Comparison of ENCODE assay signal across 29 cellular contexts in genomic region chr11:74282421-74282820, GRCh38. TPM values are rescaled to one million over a fixed set of nuclear protein-coding genes. Genes with fewer than 3 reads are reported as not detected.
"Had no signal": no experiment of that assay in that cellular context is flagged by ENCODE, and none has a peak within 500 bp of the region (broad histone marks: within the 10 kb centered on the region; RNA-seq: fewer than 3 reads in every experiment).

No MANE protein-coding gene starts in this region.

- H3K27ac ChIP-seq: adrenal gland, body of pancreas, epithelial cell of prostate, pancreas, prostate gland had no signal

- H3K9me3 ChIP-seq: adrenal gland, body of pancreas, pancreas, prostate gland had no signal

- H3K27ac Mint-ChIP-seq: activated B cell treated with CpG ODN at 0.5 μM for 24 hours; activated CD8-positive, alpha-beta T cell treated with anti-CD3 and anti-CD28 coated beads for 36 hours; activated naive CD4-positive, alpha-beta T cell treated with anti-CD3 and anti-CD28 coated beads, Interleukin-2, amount 50 U/mL, for 72 hours; activated T-cell treated with anti-CD3 and anti-CD28 coated beads, Interleukin-2, amount 50 U/mL, for 72 hours; memory B cell; naive thymus-derived CD4-positive, alpha-beta T cell; stimulated activated memory B cell treated with anti-CD40 and anti-IgM and Interleukin-4, amounts not matched to agents 10 μg/mL and 1 μg/mL and 100 μg/mL, for 72 hours; stimulated activated naive CD8-positive, alpha-beta T cell treated with anti-CD3 and anti-CD28 coated beads, Interleukin-15, amount 100 ng/mL, for 72 hours; T-helper 2 cell treated with Interferon-gamma antibody and Interleukin-4, amounts not matched to agents 5 μg/mL and 100 μg/mL, for 36 hours had no signal

- H3K36me3 Mint-ChIP-seq: activated naive CD4-positive, alpha-beta T cell treated with anti-CD3 and anti-CD28 coated beads, Interleukin-2, amount 50 U/mL, for 72 hours; memory B cell; naive thymus-derived CD4-positive, alpha-beta T cell; stimulated activated memory B cell treated with anti-CD40 and anti-IgM and Interleukin-4, amounts not matched to agents 10 μg/mL and 1 μg/mL and 100 μg/mL, for 72 hours had no signal

- H3K4me1 ChIP-seq: pancreas had no signal

- H3K9me3 Mint-ChIP-seq: activated B cell treated with CpG ODN at 0.5 μM for 24 hours; activated CD8-positive, alpha-beta T cell treated with anti-CD3 and anti-CD28 coated beads for 36 hours; activated naive CD4-positive, alpha-beta T cell treated with anti-CD3 and anti-CD28 coated beads, Interleukin-2, amount 50 U/mL, for 72 hours; activated T-cell treated with anti-CD3 and anti-CD28 coated beads, Interleukin-2, amount 50 U/mL, for 72 hours; memory B cell; naive thymus-derived CD4-positive, alpha-beta T cell; stimulated activated memory B cell treated with anti-CD40 and anti-IgM and Interleukin-4, amounts not matched to agents 10 μg/mL and 1 μg/mL and 100 μg/mL, for 72 hours; stimulated activated naive CD8-positive, alpha-beta T cell treated with anti-CD3 and anti-CD28 coated beads, Interleukin-15, amount 100 ng/mL, for 72 hours; T-helper 2 cell treated with Interferon-gamma antibody and Interleukin-4, amounts not matched to agents 5 μg/mL and 100 μg/mL, for 36 hours had no signal

- H3K4me2 ChIP-seq: smooth muscle cell had no signal

- H3K27me3 ChIP-seq: adrenal gland, body of pancreas, pancreas had no signal

- DNase-seq: activated B cell treated with CpG ODN at 0.5 μM for 24 hours; activated CD4-positive, alpha-beta T cell treated with anti-CD3 and anti-CD28 coated beads, Interleukin-2, amount 50 U/mL, for 1 hour; activated CD8-positive, alpha-beta T cell treated with anti-CD3 and anti-CD28 coated beads for 36 hours; activated naive CD4-positive, alpha-beta T cell; activated T-cell treated with anti-CD3 and anti-CD28 coated beads, Interleukin-2, amount 50 U/mL, for 72 hours; adrenal gland; aorta; body of pancreas; effector CD4-positive, alpha-beta T cell; head of caudate nucleus; hippocampal formation; left cardiac atrium; midbrain; naive thymus-derived CD4-positive, alpha-beta T cell; nucleus accumbens; pancreas; stimulated activated CD4-positive, alpha-beta T cell treated with anti-CD3 and anti-CD28 coated beads, Interleukin-1b, Interleukin-23, amount 100 ng/mL, for 48 hours; stimulated activated CD4-positive, alpha-beta T cell treated with anti-CD3 and anti-CD28 coated beads, Interleukin-4, amount 100 ng/mL, for 4 hours; stimulated activated CD8-positive, alpha-beta memory T cell treated with anti-CD3 and anti-CD28 coated beads, Interleukin-4, amount 100 ng/mL, for 48 hours; stimulated activated naive CD8-positive, alpha-beta T cell treated with anti-CD3 and anti-CD28 coated beads, Interleukin-15, amount 100 ng/mL, for 72 hours; substantia nigra had no signal

- H3K4me1 Mint-ChIP-seq: activated B cell treated with CpG ODN at 0.5 μM for 24 hours; memory B cell; naive thymus-derived CD4-positive, alpha-beta T cell; stimulated activated memory B cell treated with anti-CD40 and anti-IgM and Interleukin-4, amounts not matched to agents 10 μg/mL and 1 μg/mL and 100 μg/mL, for 72 hours; stimulated activated naive CD8-positive, alpha-beta T cell treated with anti-CD3 and anti-CD28 coated beads, Interleukin-15, amount 100 ng/mL, for 72 hours had no signal

- H3K4me3 ChIP-seq: adrenal gland, body of pancreas, pancreas, prostate gland, smooth muscle cell had no signal

- H3K36me3 ChIP-seq: adrenal gland, pancreas, prostate gland had no signal

- H3K4me3 Mint-ChIP-seq: activated B cell treated with CpG ODN at 0.5 μM for 24 hours; activated CD8-positive, alpha-beta T cell treated with anti-CD3 and anti-CD28 coated beads for 36 hours; activated T-cell treated with anti-CD3 and anti-CD28 coated beads, Interleukin-2, amount 50 U/mL, for 72 hours; memory B cell; naive thymus-derived CD4-positive, alpha-beta T cell; stimulated activated memory B cell treated with anti-CD40 and anti-IgM and Interleukin-4, amounts not matched to agents 10 μg/mL and 1 μg/mL and 100 μg/mL, for 72 hours; stimulated activated naive CD8-positive, alpha-beta T cell treated with anti-CD3 and anti-CD28 coated beads, Interleukin-15, amount 100 ng/mL, for 72 hours; T-helper 2 cell treated with Interferon-gamma antibody and Interleukin-4, amounts not matched to agents 5 μg/mL and 100 μg/mL, for 36 hours had no signal

- ATAC-seq: activated CD8-positive, alpha-beta T cell treated with anti-CD3 and anti-CD28 coated beads for 36 hours; body of pancreas; left cardiac atrium; naive thymus-derived CD4-positive, alpha-beta T cell; pancreas; stimulated activated memory B cell treated with anti-CD40 and anti-IgM and Interleukin-4, amounts not matched to agents 10 μg/mL and 1 μg/mL and 100 μg/mL, for 72 hours; stimulated activated naive CD8-positive, alpha-beta T cell treated with anti-CD3 and anti-CD28 coated beads, Interleukin-15, amount 100 ng/mL, for 72 hours had no signal

- H3K27me3 Mint-ChIP-seq: activated B cell treated with CpG ODN at 0.5 μM for 24 hours; activated CD8-positive, alpha-beta T cell treated with anti-CD3 and anti-CD28 coated beads for 36 hours; stimulated activated memory B cell treated with anti-CD40 and anti-IgM and Interleukin-4, amounts not matched to agents 10 μg/mL and 1 μg/mL and 100 μg/mL, for 72 hours; stimulated activated naive CD8-positive, alpha-beta T cell treated with anti-CD3 and anti-CD28 coated beads, Interleukin-15, amount 100 ng/mL, for 72 hours had no signal

RNA-seq across cellular contexts. Expression of gene P4HA3, which starts 29.0 kb away (rescaled TPM):
- total RNA-seq: activated B cell treated with CpG ODN at 0.5 μM for 24 hours; activated CD8-positive, alpha-beta T cell treated with anti-CD3 and anti-CD28 coated beads for 36 hours; activated naive CD4-positive, alpha-beta T cell treated with anti-CD3 and anti-CD28 coated beads, Interleukin-2, amount 50 U/mL, for 72 hours; activated T-cell treated with anti-CD3 and anti-CD28 coated beads, Interleukin-2, amount 50 U/mL, for 72 hours; body of pancreas; naive thymus-derived CD4-positive, alpha-beta T cell had no signal
- polyA plus RNA-seq: naive thymus-derived CD4-positive, alpha-beta T cell; neural cell had no signal
